ENCODE assay signal across 1 cellular context in genomic region chr11:67422894-67423293, GRCh38.
TF ChIP-seq lines count a peak whose summit lies in the region.

No MANE protein-coding gene starts in this region.

TF ChIP-seq in HEK293, 187 proteins besides CTCF, POLR2A, EP300 and RAD21 (continued from another document):
- TF ChIP-seq ZNF585B (tag by site-specific recombination; IDR thresholded peaks at IDR 0.05): no peak
- no peak for TF ChIP-seq ZNF658 (tag by site-specific recombination; IDR thresholded peaks at IDR 0.05)
- no peak for TF ChIP-seq ZNF37A (tag by site-specific recombination; IDR thresholded peaks at IDR 0.05)
- no peak for TF ChIP-seq ZSCAN18 (tag by site-specific recombination; IDR thresholded peaks at IDR 0.05)
- TF ChIP-seq ZNF677 (tag by site-specific recombination; IDR thresholded peaks at IDR 0.05): no peak
- no peak for TF ChIP-seq SP7 (tag by site-specific recombination; IDR thresholded peaks at IDR 0.05)
- no peak for TF ChIP-seq ZNF747 (tag by site-specific recombination; IDR thresholded peaks at IDR 0.05)
- TF ChIP-seq ZNF513 (tag by site-specific recombination; IDR thresholded peaks at IDR 0.05): no peak
- TF ChIP-seq SP2 (tag by site-specific recombination; IDR thresholded peaks at IDR 0.05): peak; percentile 22; the same call in 1 of the 2 replicates
- TF ChIP-seq ZNF514 (tag by site-specific recombination; IDR thresholded peaks at IDR 0.05): no peak
- TF ChIP-seq OSR2 (tag by site-specific recombination; IDR thresholded peaks at IDR 0.05): no peak
- TF ChIP-seq ZBTB8A (tag by site-specific recombination; IDR thresholded peaks at IDR 0.05): no peak
- no peak for TF ChIP-seq ZNF324 (tag by site-specific recombination; IDR thresholded peaks at IDR 0.05)
- TF ChIP-seq ZNF664 (tag by site-specific recombination; IDR thresholded peaks at IDR 0.05): 0 out of 2 replicates have a peak, but pooled peaks have one; percentile 39
- TF ChIP-seq ZNF362 (tag by site-specific recombination; IDR thresholded peaks at IDR 0.05): no peak
- peak; percentile 86; the same call in 1 of the 2 replicates for TF ChIP-seq ZNF792 (tag by site-specific recombination; IDR thresholded peaks at IDR 0.05)
- TF ChIP-seq ZBTB20 (tag by site-specific recombination; IDR thresholded peaks at IDR 0.05): no peak
- TF ChIP-seq TRIM28 (IDR thresholded peaks at IDR 0.05; ENCODE audit: borderline replicate concordance, low read length): no peak
- no peak for TF ChIP-seq ZBTB48 (tag by site-specific recombination; IDR thresholded peaks at IDR 0.05)
- no peak for TF ChIP-seq ZFHX2 (tag by site-specific recombination; conservative IDR thresholded peaks at IDR 0.05)
- TF ChIP-seq ZNF248 (tag by site-specific recombination; IDR thresholded peaks at IDR 0.05): no peak
- TF ChIP-seq ZNF184 (tag by site-specific recombination; IDR thresholded peaks at IDR 0.05): no peak
- no peak for TF ChIP-seq ZBTB21 (tag by site-specific recombination; IDR thresholded peaks at IDR 0.05)
- TF ChIP-seq ZNF501 (tag by site-specific recombination; IDR thresholded peaks at IDR 0.05): no peak
- no peak for TF ChIP-seq GLIS2 (tag by site-specific recombination; IDR thresholded peaks at IDR 0.05)
- no peak for TF ChIP-seq ZBTB26 (tag by site-specific recombination; optimal IDR thresholded peaks at IDR 0.05)
- TF ChIP-seq ZNF707 (tag by site-specific recombination; IDR thresholded peaks at IDR 0.05): no peak
- TF ChIP-seq GFI1B (tag by site-specific recombination; IDR thresholded peaks at IDR 0.05): no peak
- no peak for TF ChIP-seq MEIS1 (CRISPR knock-in tag; IDR thresholded peaks at IDR 0.05; ENCODE audit: borderline replicate concordance)
- TF ChIP-seq KLF16 (tag by site-specific recombination; IDR thresholded peaks at IDR 0.05): no peak
- TF ChIP-seq ZNF580 (tag by site-specific recombination; IDR thresholded peaks at IDR 0.05): no peak
- TF ChIP-seq ZBTB17 (tag by site-specific recombination; IDR thresholded peaks at IDR 0.05): peak; percentile 40; the same call in 1 of the 2 replicates
- TF ChIP-seq ZNF266 (tag by site-specific recombination; IDR thresholded peaks at IDR 0.05; ENCODE audit: low read depth): no peak
- TF ChIP-seq ZNF600 (tag by site-specific recombination; IDR thresholded peaks at IDR 0.05): peak; percentile 49; the same call in 1 of the 2 replicates
- TF ChIP-seq PRDM10 (tag by site-specific recombination; IDR thresholded peaks at IDR 0.05): peak; percentile 30; the same call in 1 of the 2 replicates
